1 cellular context compared by ENCODE assay signal in genomic region chr9:113650207-113651131, GRCh38.
TF ChIP-seq lines count a peak whose summit lies in the region.

No MANE protein-coding gene starts in this region.

TF ChIP-seq in HepG2, 621 proteins besides CTCF, POLR2A, EP300 and RAD21 (continued from another document and continues in another):
- TF ChIP-seq GMEB2 (CRISPR knock-in tag; IDR thresholded peaks at IDR 0.05; ENCODE audit: low read depth) (no peak), CC2D1A (CRISPR knock-in tag; IDR thresholded peaks at IDR 0.05) (no peak), SRF (IDR thresholded peaks at IDR 0.05; ENCODE audit: low read depth, low read length) (peak; percentile 19; the same call in 1 of the 2 replicates), ZGPAT (CRISPR knock-in tag; IDR thresholded peaks at IDR 0.05) (peak; percentile 85), CHCHD3 (CRISPR knock-in tag; IDR thresholded peaks at IDR 0.05) (no peak), ZSCAN29 (CRISPR knock-in tag; conservative IDR thresholded peaks at IDR 0.05) (peak; percentile 21; the same call in 1 of the 2 replicates), ZNF850 (CRISPR knock-in tag; conservative IDR thresholded peaks at IDR 0.05) (no peak), ZC3H13 (CRISPR knock-in tag; IDR thresholded peaks at IDR 0.05) (no peak), ZNF367 (CRISPR knock-in tag; IDR thresholded peaks at IDR 0.05; ENCODE audit: borderline replicate concordance) (no peak), ISL2 (CRISPR knock-in tag; IDR thresholded peaks at IDR 0.05) (peak; percentile 68), TAF1 (CRISPR knock-in tag; IDR thresholded peaks at IDR 0.05) (peak; percentile 57; the same call in 1 of the 2 replicates), ZSCAN12 (CRISPR knock-in tag; IDR thresholded peaks at IDR 0.05) (no peak), HDAC6 (IDR thresholded peaks at IDR 0.05; ENCODE audit: low read depth, low read length) (no peak), ZNF441 (CRISPR knock-in tag; IDR thresholded peaks at IDR 0.05; ENCODE audit: borderline replicate concordance) (peak; percentile 55; the same call in 1 of the 2 replicates), ETV5 (CRISPR knock-in tag; IDR thresholded peaks at IDR 0.05; ENCODE audit: borderline replicate concordance) (peak; percentile 96), TCF12 (IDR thresholded peaks at IDR 0.05) (no peak), TCF12 (CRISPR knock-in tag; IDR thresholded peaks at IDR 0.05) (peak; percentile 88), MLX (CRISPR knock-in tag; IDR thresholded peaks at IDR 0.05) (peak; percentile 87), ZNF354B (CRISPR knock-in tag; IDR thresholded peaks at IDR 0.05) (peak; percentile 49; the same call in 1 of the 2 replicates), PHF20 (CRISPR knock-in tag; IDR thresholded peaks at IDR 0.05) (peak; percentile 89), ZFP36L2 (CRISPR knock-in tag; IDR thresholded peaks at IDR 0.05) (no peak), ZNF572 (CRISPR knock-in tag; IDR thresholded peaks at IDR 0.05) (peak; percentile 83), ZBTB8A (CRISPR knock-in tag; IDR thresholded peaks at IDR 0.05; ENCODE audit: borderline replicate concordance, low read depth) (no peak), KDM4B (CRISPR knock-in tag; IDR thresholded peaks at IDR 0.05) (peak; percentile 76), ZNF841 (CRISPR knock-in tag; IDR thresholded peaks at IDR 0.05; ENCODE audit: borderline replicate concordance) (no peak), ZFP1 (CRISPR knock-in tag; IDR thresholded peaks at IDR 0.05) (no peak), SP140L (CRISPR knock-in tag; IDR thresholded peaks at IDR 0.05; ENCODE audit: borderline replicate concordance) (no peak), POGZ (CRISPR knock-in tag; IDR thresholded peaks at IDR 0.05) (peak; percentile 53; the same call in 1 of the 2 replicates), SNAI1 (CRISPR knock-in tag; IDR thresholded peaks at IDR 0.05; ENCODE audit: borderline replicate concordance) (no peak), PHF21A (CRISPR knock-in tag; IDR thresholded peaks at IDR 0.05) (peak; percentile 91)
- TF ChIP-seq, protein P1, sequence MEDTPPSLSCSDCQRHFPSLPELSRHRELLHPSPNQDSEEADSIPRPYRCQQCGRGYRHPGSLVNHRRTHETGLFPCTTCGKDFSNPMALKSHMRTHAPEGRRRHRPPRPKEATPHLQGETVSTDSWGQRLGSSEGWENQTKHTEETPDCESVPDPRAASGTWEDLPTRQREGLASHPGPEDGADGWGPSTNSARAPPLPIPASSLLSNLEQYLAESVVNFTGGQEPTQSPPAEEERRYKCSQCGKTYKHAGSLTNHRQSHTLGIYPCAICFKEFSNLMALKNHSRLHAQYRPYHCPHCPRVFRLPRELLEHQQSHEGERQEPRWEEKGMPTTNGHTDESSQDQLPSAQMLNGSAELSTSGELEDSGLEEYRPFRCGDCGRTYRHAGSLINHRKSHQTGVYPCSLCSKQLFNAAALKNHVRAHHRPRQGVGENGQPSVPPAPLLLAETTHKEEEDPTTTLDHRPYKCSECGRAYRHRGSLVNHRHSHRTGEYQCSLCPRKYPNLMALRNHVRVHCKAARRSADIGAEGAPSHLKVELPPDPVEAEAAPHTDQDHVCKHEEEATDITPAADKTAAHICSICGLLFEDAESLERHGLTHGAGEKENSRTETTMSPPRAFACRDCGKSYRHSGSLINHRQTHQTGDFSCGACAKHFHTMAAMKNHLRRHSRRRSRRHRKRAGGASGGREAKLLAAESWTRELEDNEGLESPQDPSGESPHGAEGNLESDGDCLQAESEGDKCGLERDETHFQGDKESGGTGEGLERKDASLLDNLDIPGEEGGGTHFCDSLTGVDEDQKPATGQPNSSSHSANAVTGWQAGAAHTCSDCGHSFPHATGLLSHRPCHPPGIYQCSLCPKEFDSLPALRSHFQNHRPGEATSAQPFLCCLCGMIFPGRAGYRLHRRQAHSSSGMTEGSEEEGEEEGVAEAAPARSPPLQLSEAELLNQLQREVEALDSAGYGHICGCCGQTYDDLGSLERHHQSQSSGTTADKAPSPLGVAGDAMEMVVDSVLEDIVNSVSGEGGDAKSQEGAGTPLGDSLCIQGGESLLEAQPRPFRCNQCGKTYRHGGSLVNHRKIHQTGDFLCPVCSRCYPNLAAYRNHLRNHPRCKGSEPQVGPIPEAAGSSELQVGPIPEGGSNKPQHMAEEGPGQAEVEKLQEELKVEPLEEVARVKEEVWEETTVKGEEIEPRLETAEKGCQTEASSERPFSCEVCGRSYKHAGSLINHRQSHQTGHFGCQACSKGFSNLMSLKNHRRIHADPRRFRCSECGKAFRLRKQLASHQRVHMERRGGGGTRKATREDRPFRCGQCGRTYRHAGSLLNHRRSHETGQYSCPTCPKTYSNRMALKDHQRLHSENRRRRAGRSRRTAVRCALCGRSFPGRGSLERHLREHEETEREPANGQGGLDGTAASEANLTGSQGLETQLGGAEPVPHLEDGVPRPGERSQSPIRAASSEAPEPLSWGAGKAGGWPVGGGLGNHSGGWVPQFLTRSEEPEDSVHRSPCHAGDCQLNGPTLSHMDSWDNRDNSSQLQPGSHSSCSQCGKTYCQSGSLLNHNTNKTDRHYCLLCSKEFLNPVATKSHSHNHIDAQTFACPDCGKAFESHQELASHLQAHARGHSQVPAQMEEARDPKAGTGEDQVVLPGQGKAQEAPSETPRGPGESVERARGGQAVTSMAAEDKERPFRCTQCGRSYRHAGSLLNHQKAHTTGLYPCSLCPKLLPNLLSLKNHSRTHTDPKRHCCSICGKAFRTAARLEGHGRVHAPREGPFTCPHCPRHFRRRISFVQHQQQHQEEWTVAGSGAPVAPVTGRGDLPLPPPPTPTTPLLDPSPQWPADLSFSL (CRISPR knock-in tag; IDR thresholded peaks at IDR 0.05): no peak
- TF ChIP-seq, protein P2, sequence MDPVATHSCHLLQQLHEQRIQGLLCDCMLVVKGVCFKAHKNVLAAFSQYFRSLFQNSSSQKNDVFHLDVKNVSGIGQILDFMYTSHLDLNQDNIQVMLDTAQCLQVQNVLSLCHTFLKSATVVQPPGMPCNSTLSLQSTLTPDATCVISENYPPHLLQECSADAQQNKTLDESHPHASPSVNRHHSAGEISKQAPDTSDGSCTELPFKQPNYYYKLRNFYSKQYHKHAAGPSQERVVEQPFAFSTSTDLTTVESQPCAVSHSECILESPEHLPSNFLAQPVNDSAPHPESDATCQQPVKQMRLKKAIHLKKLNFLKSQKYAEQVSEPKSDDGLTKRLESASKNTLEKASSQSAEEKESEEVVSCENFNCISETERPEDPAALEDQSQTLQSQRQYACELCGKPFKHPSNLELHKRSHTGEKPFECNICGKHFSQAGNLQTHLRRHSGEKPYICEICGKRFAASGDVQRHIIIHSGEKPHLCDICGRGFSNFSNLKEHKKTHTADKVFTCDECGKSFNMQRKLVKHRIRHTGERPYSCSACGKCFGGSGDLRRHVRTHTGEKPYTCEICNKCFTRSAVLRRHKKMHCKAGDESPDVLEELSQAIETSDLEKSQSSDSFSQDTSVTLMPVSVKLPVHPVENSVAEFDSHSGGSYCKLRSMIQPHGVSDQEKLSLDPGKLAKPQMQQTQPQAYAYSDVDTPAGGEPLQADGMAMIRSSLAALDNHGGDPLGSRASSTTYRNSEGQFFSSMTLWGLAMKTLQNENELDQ (CRISPR knock-in tag; IDR thresholded peaks at IDR 0.05; ENCODE audit: borderline replicate concordance): no peak
- TF ChIP-seq, protein P3, sequence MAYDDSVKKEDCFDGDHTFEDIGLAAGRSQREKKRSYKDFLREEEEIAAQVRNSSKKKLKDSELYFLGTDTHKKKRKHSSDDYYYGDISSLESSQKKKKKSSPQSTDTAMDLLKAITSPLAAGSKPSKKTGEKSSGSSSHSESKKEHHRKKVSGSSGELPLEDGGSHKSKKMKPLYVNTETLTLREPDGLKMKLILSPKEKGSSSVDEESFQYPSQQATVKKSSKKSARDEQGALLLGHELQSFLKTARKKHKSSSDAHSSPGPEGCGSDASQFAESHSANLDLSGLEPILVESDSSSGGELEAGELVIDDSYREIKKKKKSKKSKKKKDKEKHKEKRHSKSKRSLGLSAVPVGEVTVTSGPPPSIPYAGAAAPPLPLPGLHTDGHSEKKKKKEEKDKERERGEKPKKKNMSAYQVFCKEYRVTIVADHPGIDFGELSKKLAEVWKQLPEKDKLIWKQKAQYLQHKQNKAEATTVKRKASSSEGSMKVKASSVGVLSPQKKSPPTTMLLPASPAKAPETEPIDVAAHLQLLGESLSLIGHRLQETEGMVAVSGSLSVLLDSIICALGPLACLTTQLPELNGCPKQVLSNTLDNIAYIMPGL (CRISPR knock-in tag; IDR thresholded peaks at IDR 0.05; ENCODE audit: borderline replicate concordance in 1 of 2, low read depth in 1 of 2): 0 out of 4 replicates have a peak, but pooled peaks of 1 of the 2 experiments have one; percentile 38
- TF ChIP-seq, protein P4, sequence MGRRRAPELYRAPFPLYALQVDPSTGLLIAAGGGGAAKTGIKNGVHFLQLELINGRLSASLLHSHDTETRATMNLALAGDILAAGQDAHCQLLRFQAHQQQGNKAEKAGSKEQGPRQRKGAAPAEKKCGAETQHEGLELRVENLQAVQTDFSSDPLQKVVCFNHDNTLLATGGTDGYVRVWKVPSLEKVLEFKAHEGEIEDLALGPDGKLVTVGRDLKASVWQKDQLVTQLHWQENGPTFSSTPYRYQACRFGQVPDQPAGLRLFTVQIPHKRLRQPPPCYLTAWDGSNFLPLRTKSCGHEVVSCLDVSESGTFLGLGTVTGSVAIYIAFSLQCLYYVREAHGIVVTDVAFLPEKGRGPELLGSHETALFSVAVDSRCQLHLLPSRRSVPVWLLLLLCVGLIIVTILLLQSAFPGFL (CRISPR knock-in tag; IDR thresholded peaks at IDR 0.05): no peak
- TF ChIP-seq, protein P5, sequence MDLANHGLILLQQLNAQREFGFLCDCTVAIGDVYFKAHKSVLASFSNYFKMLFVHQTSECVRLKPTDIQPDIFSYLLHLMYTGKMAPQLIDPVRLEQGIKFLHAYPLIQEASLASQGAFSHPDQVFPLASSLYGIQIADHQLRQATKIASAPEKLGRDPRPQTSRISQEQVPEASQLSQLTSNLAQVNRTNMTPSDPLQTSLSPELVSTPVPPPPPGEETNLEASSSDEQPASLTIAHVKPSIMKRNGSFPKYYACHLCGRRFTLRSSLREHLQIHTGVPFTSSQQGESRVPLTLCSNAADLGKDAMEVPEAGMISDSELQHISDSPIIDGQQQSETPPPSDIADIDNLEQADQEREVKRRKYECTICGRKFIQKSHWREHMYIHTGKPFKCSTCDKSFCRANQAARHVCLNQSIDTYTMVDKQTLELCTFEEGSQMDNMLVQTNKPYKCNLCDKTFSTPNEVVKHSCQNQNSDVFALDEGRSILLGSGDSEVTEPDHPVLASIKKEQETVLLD (CRISPR knock-in tag; IDR thresholded peaks at IDR 0.05; ENCODE audit: low read depth): no peak
- TF ChIP-seq, protein P6, sequence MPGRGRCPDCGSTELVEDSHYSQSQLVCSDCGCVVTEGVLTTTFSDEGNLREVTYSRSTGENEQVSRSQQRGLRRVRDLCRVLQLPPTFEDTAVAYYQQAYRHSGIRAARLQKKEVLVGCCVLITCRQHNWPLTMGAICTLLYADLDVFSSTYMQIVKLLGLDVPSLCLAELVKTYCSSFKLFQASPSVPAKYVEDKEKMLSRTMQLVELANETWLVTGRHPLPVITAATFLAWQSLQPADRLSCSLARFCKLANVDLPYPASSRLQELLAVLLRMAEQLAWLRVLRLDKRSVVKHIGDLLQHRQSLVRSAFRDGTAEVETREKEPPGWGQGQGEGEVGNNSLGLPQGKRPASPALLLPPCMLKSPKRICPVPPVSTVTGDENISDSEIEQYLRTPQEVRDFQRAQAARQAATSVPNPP (CRISPR knock-in tag; IDR thresholded peaks at IDR 0.05): no peak
- TF ChIP-seq, protein P7, sequence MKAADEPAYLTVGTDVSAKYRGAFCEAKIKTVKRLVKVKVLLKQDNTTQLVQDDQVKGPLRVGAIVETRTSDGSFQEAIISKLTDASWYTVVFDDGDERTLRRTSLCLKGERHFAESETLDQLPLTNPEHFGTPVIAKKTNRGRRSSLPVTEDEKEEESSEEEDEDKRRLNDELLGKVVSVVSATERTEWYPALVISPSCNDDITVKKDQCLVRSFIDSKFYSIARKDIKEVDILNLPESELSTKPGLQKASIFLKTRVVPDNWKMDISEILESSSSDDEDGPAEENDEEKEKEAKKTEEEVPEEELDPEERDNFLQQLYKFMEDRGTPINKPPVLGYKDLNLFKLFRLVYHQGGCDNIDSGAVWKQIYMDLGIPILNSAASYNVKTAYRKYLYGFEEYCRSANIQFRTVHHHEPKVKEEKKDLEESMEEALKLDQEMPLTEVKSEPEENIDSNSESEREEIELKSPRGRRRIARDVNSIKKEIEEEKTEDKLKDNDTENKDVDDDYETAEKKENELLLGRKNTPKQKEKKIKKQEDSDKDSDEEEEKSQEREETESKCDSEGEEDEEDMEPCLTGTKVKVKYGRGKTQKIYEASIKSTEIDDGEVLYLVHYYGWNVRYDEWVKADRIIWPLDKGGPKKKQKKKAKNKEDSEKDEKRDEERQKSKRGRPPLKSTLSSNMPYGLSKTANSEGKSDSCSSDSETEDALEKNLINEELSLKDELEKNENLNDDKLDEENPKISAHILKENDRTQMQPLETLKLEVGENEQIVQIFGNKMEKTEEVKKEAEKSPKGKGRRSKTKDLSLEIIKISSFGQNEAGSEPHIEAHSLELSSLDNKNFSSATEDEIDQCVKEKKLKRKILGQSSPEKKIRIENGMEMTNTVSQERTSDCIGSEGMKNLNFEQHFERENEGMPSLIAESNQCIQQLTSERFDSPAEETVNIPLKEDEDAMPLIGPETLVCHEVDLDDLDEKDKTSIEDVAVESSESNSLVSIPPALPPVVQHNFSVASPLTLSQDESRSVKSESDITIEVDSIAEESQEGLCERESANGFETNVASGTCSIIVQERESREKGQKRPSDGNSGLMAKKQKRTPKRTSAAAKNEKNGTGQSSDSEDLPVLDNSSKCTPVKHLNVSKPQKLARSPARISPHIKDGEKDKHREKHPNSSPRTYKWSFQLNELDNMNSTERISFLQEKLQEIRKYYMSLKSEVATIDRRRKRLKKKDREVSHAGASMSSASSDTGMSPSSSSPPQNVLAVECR (CRISPR knock-in tag; IDR thresholded peaks at IDR 0.05; ENCODE audit: borderline replicate concordance): peak; percentile 72
